11 cellular contexts compared by ENCODE assay signal in genomic region chr5:154647760-154648143, GRCh38.
DNase-seq lines count a peak whose midpoint lies in the region; ATAC-seq, FAIRE-seq and TF ChIP-seq lines count a peak whose summit lies in the region.
"Had no signal": no experiment of that assay in that cellular context is flagged by ENCODE, and none has a peak within 500 bp of the region (broad histone marks: within the 10 kb centered on the region; RNA-seq: fewer than 3 reads in every experiment).

No MANE protein-coding gene starts in this region.

- no peak overlapping the region for H3K27ac ChIP-seq in GM23338 (ENCODE audit: low read depth)
- peak overlapping the region; percentile 87 to 90 for H3K27ac ChIP-seq in small intestine (ENCODE audit: low read depth in 1 of 2, low read length in 1 of 2)
- no peak overlapping the region for H3K27ac ChIP-seq in brain microvascular endothelial cell
- H3K27ac ChIP-seq: epithelial cell of prostate had no signal

- H3K27ac Mint-ChIP-seq in GM23338: no peak overlapping the region
- no peak overlapping the region for H3K27ac Mint-ChIP-seq in activated T-helper 17 cell treated with anti-CD3 and anti-CD28 coated beads, Interleukin-2, amount 50 U/mL, for 72 hours

- no peaks in the 10 kb centered on the region for H3K79me2 ChIP-seq in GM23338 (replicated peaks; ENCODE audit: insufficient read depth)

- H3K4me1 Mint-ChIP-seq in GM23338: peaks cover 18% of the 10 kb centered on the region
- H3K4me1 Mint-ChIP-seq in activated T-helper 17 cell treated with anti-CD3 and anti-CD28 coated beads, Interleukin-2, amount 50 U/mL, for 72 hours: no peaks in the 10 kb centered on the region

- peak; percentile 26 for ATAC-seq in GM23338
- ATAC-seq in activated T-helper 17 cell treated with anti-CD3 and anti-CD28 coated beads, Interleukin-2, amount 50 U/mL, for 72 hours (replicated peaks): no peak

- peaks cover 16% of the 10 kb centered on the region; the same call in 2 of the 3 replicates for H3K36me3 Mint-ChIP-seq in GM23338 (ENCODE audit: low read depth)
- no peaks in the 10 kb centered on the region for H3K36me3 Mint-ChIP-seq in activated T-helper 17 cell treated with anti-CD3 and anti-CD28 coated beads, Interleukin-2, amount 50 U/mL, for 72 hours (ENCODE audit: low read depth)

- H3K36me3 ChIP-seq in GM23338 (ENCODE audit: insufficient read depth): no peaks in the 10 kb centered on the region
- no peaks in the 10 kb centered on the region for H3K36me3 ChIP-seq in small intestine (ENCODE audit: control insufficient read depth in 2 of 2, insufficient read depth in 2 of 2, low read length in 2 of 2)
- no peaks in the 10 kb centered on the region for H3K36me3 ChIP-seq in brain microvascular endothelial cell (replicated peaks)

- H3K4me2 ChIP-seq in GM23338: peak overlapping the region; percentile 82

- in situ Hi-C loops in brain microvascular endothelial cell (cut with HindIII; ENCODE audit: low pct_ligation_motif_present, low sequenced_read_pairs): no loop called here

- H2AFZ ChIP-seq in GM23338: peak overlapping the region; percentile 96

- H3K4me1 ChIP-seq in GM23338 (ENCODE audit: insufficient read depth) (peaks cover 16% of the 10 kb centered on the region; the same call in 1 of the 2 replicates), small intestine (ENCODE audit: control insufficient read depth in 2 of 2, insufficient read depth in 1 of 2, low read depth in 1 of 2, low read length in 1 of 2) (peaks cover 0 to 4% of the 10 kb centered on the region in 2 donors)

- H3K4me3 ChIP-seq in GM23338: peak overlapping the region; percentile 52
- H3K4me3 ChIP-seq in small intestine (ENCODE audit: low read depth in 1 of 2, low read length in 2 of 2): peak overlapping the region in 1 of 2 donors; percentile 22
- H3K4me3 ChIP-seq in brain microvascular endothelial cell (ENCODE audit: low read depth, low read length): no peak overlapping the region

- H3K27me3 ChIP-seq in GM23338 (ENCODE audit: insufficient read depth) (peaks cover 27% of the 10 kb centered on the region), small intestine (ENCODE audit: control insufficient read depth in 2 of 2, insufficient read depth in 2 of 2, low read length in 2 of 2) (no peaks in the 10 kb centered on the region), brain microvascular endothelial cell (replicated peaks) (no peaks in the 10 kb centered on the region)

- DNase-seq in GM23338 (ENCODE audit: low spot score) (peak; percentile 30), islet precursor cell (peak; percentile 67), small intestine (peak; percentile 33), brain microvascular endothelial cell (no peak), HuH-7 (ENCODE audit: low spot score) (no peak), urothelium cell line (ENCODE audit: low spot score) (no peak)
- DNase-seq: activated CD4-positive, CD25-positive, alpha-beta regulatory T cell treated with anti-CD3 and anti-CD28 coated beads, Interleukin-2, amount 50 U/mL, for 72 hours; NCI-H446 had no signal

- H3K9me2 ChIP-seq in GM23338 (ENCODE audit: insufficient read depth): no peaks in the 10 kb centered on the region

- TF ChIP-seq CTCF in GM23338 (conservative IDR thresholded peaks at IDR 0.05; ENCODE audit: low read depth in 2 of 2) (no peak), brain microvascular endothelial cell (IDR thresholded peaks at IDR 0.05; ENCODE audit: low read depth, low read length, missing control alignments) (no peak)

- no peaks in the 10 kb centered on the region for H3K9me3 ChIP-seq in small intestine (ENCODE audit: control insufficient read depth, low read depth)

- H3K4me3 Mint-ChIP-seq in GM23338: peak overlapping the region; percentile 72
- peak overlapping the region; percentile 66 for H3K4me3 Mint-ChIP-seq in activated T-helper 17 cell treated with anti-CD3 and anti-CD28 coated beads, Interleukin-2, amount 50 U/mL, for 72 hours

- peaks cover 24% of the 10 kb centered on the region for H3K27me3 Mint-ChIP-seq in GM23338 (ENCODE audit: insufficient read depth, low read depth, poor library complexity)
- H3K27me3 Mint-ChIP-seq in activated T-helper 17 cell treated with anti-CD3 and anti-CD28 coated beads, Interleukin-2, amount 50 U/mL, for 72 hours: peaks cover 20% of the 10 kb centered on the region

- WGBS in small intestine, 3 donors: 7 to 38% (median 15%) methylated on average over 6 of the region's 6 CpGs

- H3F3A ChIP-seq in GM23338 (replicated peaks; ENCODE audit: low read depth): peaks cover 11% of the 10 kb centered on the region; the same call in 1 of the 2 replicates

- no peaks in the 10 kb centered on the region for H4K20me1 ChIP-seq in GM23338 (replicated peaks; ENCODE audit: insufficient read depth)

- FAIRE-seq in small intestine (lab: Jason Lieb, UNC) (no peak), urothelium cell line (lab: Jason Lieb, UNC) (no peak)
- FAIRE-seq: GM18507 had no signal

- H3K9me3 Mint-ChIP-seq in GM23338: peaks cover 18% of the 10 kb centered on the region
- peaks cover 9% of the 10 kb centered on the region for H3K9me3 Mint-ChIP-seq in activated T-helper 17 cell treated with anti-CD3 and anti-CD28 coated beads, Interleukin-2, amount 50 U/mL, for 72 hours

TF ChIP-seq in GM23338, 12 proteins besides CTCF, POLR2A, EP300 and RAD21:
- TF ChIP-seq CREB1 (CRISPR knock-in tag; IDR thresholded peaks at IDR 0.05; ENCODE audit: low read depth) (no peak), STAT1 (IDR thresholded peaks at IDR 0.05; ENCODE audit: unreplicated experiment) (no peak), NANOG (IDR thresholded peaks at IDR 0.05; ENCODE audit: borderline replicate concordance) (no peak), JUNB (IDR thresholded peaks at IDR 0.05; ENCODE audit: unreplicated experiment) (no peak), ZNF331 (CRISPR knock-in tag; IDR thresholded peaks at IDR 0.05; ENCODE audit: low read depth) (no peak), ZNF462 (CRISPR knock-in tag; IDR thresholded peaks at IDR 0.05) (no peak)
TF ChIP-seq in GM23338: peak in this region for 0.

Comparison
In these comparisons a context has a peak if more than half of its experiments do, and no peak if none do; other contexts are left out.
1. DNase-seq: peak in GM23338 (single experiment), islet precursor cell (single experiment) and small intestine (single experiment); none in brain microvascular endothelial cell (single experiment), HuH-7 (single experiment) and urothelium cell line (single experiment).
2. H3K27ac ChIP-seq: peak in small intestine (2 of 2); none in GM23338 (single experiment) and brain microvascular endothelial cell (single experiment).